In the genomic region with DNA sequence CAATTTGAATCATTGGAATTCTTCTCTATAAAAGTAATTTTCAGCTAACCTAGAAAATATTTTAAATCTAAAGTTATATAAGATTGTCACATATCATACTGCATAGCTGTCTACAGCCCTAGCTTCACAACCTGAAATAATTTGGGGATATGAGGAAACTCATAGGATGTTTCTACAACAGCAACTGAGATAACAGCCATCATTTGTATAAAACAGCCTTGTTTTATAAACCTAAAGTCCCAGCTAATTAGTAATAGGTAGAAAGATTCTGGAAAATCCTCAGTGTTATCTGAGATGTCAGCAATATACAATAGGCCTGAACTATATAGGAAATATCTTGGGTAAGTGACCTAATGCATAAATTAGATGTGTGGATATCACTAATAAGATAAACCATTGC, we compare ENCODE assay signal across 37 cellular contexts. TPM values are rescaled to one million over a fixed set of nuclear protein-coding genes. Genes with fewer than 3 reads are reported as not detected.
"Had no signal": no experiment of that assay in that cellular context is flagged by ENCODE, and none has a peak within 500 bp of the region (broad histone marks: within the 10 kb centered on the region; RNA-seq: fewer than 3 reads in every experiment).

No MANE protein-coding gene starts in this region.

- DNase-seq: activated effector memory CD4-positive, alpha-beta T cell treated with anti-CD3 and anti-CD28 coated beads, Interleukin-2, amount 50 U/mL, for 16 hours; activated effector memory CD4-positive, alpha-beta T cell treated with Interleukin-2 at 50 U/mL for 16 hours; activated gamma-delta T cell; activated gamma-delta T cell treated with Interleukin-2 at 50 U/mL for 16 hours; activated naive CD4-positive, alpha-beta T cell; activated naive CD4-positive, alpha-beta T cell treated with anti-CD3 and anti-CD28 coated beads for 36 hours; activated naive CD4-positive, alpha-beta T cell treated with anti-CD3 and anti-CD28 coated beads, Interleukin-2, amount 10 ng/mL, durations not matched to agents 7 days and 5 days; activated naive CD4-positive, alpha-beta T cell treated with anti-CD3 and anti-CD28 coated beads, Interleukin-2, amount 50 U/mL, for 16 hours; activated naive CD4-positive, alpha-beta T cell treated with Interleukin-2 at 50 U/mL for 16 hours; activated naive CD8-positive, alpha-beta T cell treated with anti-CD3 and anti-CD28 coated beads for 36 hours; activated naive CD8-positive, alpha-beta T cell treated with anti-CD3 and anti-CD28 coated beads, Interleukin-2, amount 10 ng/mL, durations not matched to agents 7 days and 5 days; activated naive CD8-positive, alpha-beta T cell treated with anti-CD3 and anti-CD28 coated beads, Interleukin-2, amount 50 U/mL, for 24 hours; activated T-cell treated with anti-CD3 and anti-CD28 coated beads, Interleukin-2, amount 50 U/mL, for 24 hours; activated T-cell treated with anti-CD3 and anti-CD28 coated beads, Interleukin-2, amount 50 U/mL, for 4 hours; activated T-cell treated with anti-CD3 and anti-CD28 coated beads, Interleukin-2, amount 50 U/mL, for 48 hours; activated T-cell treated with anti-CD3 and anti-CD28 coated beads, Interleukin-2, amount 50 U/mL, for 72 hours; adrenal gland; amniotic stem cell; amygdala; anterior cingulate cortex; aorta; body of pancreas; brain microvascular endothelial cell; caudate nucleus; central memory CD4-positive, alpha-beta T cell; cerebellar nuclear complex had no signal

- H3K27me3 ChIP-seq: adrenal gland, ascending aorta, body of pancreas, brain microvascular endothelial cell, breast epithelium, cardiac muscle cell had no signal

- H3K9me3 ChIP-seq: adrenal gland, ascending aorta, body of pancreas, breast epithelium had no signal

- FAIRE-seq: astrocyte, bronchial epithelial cell had no signal

- H3K4me3 ChIP-seq: adrenal gland, ascending aorta, body of pancreas, breast epithelium, cardiac muscle cell had no signal

- H3K27ac ChIP-seq: adrenal gland, ascending aorta, body of pancreas, brain microvascular endothelial cell, breast epithelium, cardiac muscle cell had no signal

- H3K36me3 ChIP-seq: adrenal gland, ascending aorta, brain microvascular endothelial cell, breast epithelium, cardiac muscle cell had no signal

- ATAC-seq: activated naive CD4-positive, alpha-beta T cell treated with anti-CD3 and anti-CD28 coated beads, Interleukin-2, amount 50 U/mL, for 72 hours; activated naive CD8-positive, alpha-beta T cell treated with anti-CD3 and anti-CD28 coated beads, Interleukin-2, amount 50 U/mL, for 24 hours; activated T-cell treated with anti-CD3 and anti-CD28 coated beads, Interleukin-2, amount 50 U/mL, for 4 hours; activated T-cell treated with anti-CD3 and anti-CD28 coated beads, Interleukin-2, amount 50 U/mL, for 72 hours; activated T-helper 17 cell treated with anti-CD3 and anti-CD28 coated beads, Interleukin-2, amount 50 U/mL, for 72 hours; body of pancreas had no signal

- H3K4me1 ChIP-seq: adrenal gland, ascending aorta, body of pancreas, breast epithelium had no signal

RNA-seq across cellular contexts. Expression of a gene that starts 47.6 kb away (rescaled TPM):
- total RNA-seq: activated naive CD4-positive, alpha-beta T cell treated with anti-CD3 and anti-CD28 coated beads for 36 hours; activated naive CD4-positive, alpha-beta T cell treated with anti-CD3 and anti-CD28 coated beads, Interleukin-2, amount 50 U/mL, for 72 hours; activated naive CD8-positive, alpha-beta T cell treated with anti-CD3 and anti-CD28 coated beads for 36 hours; activated naive CD8-positive, alpha-beta T cell treated with anti-CD3 and anti-CD28 coated beads, Interleukin-2, amount 10 ng/mL, durations not matched to agents 7 days and 5 days; activated T-cell treated with anti-CD3 and anti-CD28 coated beads, Interleukin-2, amount 50 U/mL, for 4 hours; activated T-cell treated with anti-CD3 and anti-CD28 coated beads, Interleukin-2, amount 50 U/mL, for 72 hours; activated T-helper 1 cell treated with anti-CD3 and anti-CD28 coated beads, Interleukin-12 subunit alpha, Interleukin-12 subunit beta, Interleukin-2, Interleukin-4 antibody, amounts not matched to agents 30 ng/mL and 10 ng/mL and 1 ng/mL, durations not matched to agents 14 hours and 24 hours and 36 hours; activated T-helper 17 cell treated with anti-CD3 and anti-CD28 coated beads, Interleukin-2, amount 50 U/mL, for 72 hours; activated T-helper 2 cell treated with anti-CD3 and anti-CD28 coated beads, Interferon-gamma antibody, Interleukin-2, Interleukin-4, amounts not matched to agents 10 μg/mL and 5 μg/mL and 100 μg/mL, durations not matched to agents 14 hours and 24 hours and 36 hours; adrenal gland; ascending aorta; astrocyte; body of pancreas; breast epithelium; bronchial epithelial cell; cardiac muscle cell; chondrocyte had no signal
- polyA plus RNA-seq: adipose tissue, adrenal gland, cardiac muscle cell had no signal
